In genomic region chr17:31581491-31581890, GRCh38 we compare ENCODE assay signal across 10 cellular contexts.
DNase-seq lines count a peak whose midpoint lies in the region; ATAC-seq and TF ChIP-seq lines count a peak whose summit lies in the region.
"Had no signal": no experiment of that assay in that cellular context is flagged by ENCODE, and none has a peak within 500 bp of the region (broad histone marks: within the 10 kb centered on the region; RNA-seq: fewer than 3 reads in every experiment).

No MANE protein-coding gene starts in this region.

- H4K20me1 ChIP-seq in IMR-90 (ENCODE audit: insufficient read depth, low read length), result 0 out of 2 replicates have a peak, but pooled peaks cover 3% of the 10 kb centered on the region

- peak overlapping the region; percentile 30; the same call in 2 of the 3 replicates for H2BK15ac ChIP-seq in IMR-90 (ENCODE audit: low read depth, low read length)

- POLR2A ChIA-PET in IMR-90 (lab: Charles Lee; ENCODE audit: unreplicated experiment), result no interaction called here
- POLR2A ChIA-PET in MCF 10A (lab: Yijun Ruan, JAX), result interaction anchor here (1.0 to 3.8 kb wide), 8 partner anchors 9 to 91 kb away, joined by 3 to 16 read pairs (median 6); no protein-coding TSS in a partner anchor

- H2AK9ac ChIP-seq in IMR-90 (replicated peaks; ENCODE audit: low read depth, low read length, poor library complexity), result peak overlapping the region; percentile 84

- H3K4me3 ChIP-seq in IMR-90 (ENCODE audit: insufficient read depth, low read depth, low read length), result no peak overlapping the region
- peak overlapping the region in 2 of 4 donors; percentile 1 to 7 for H3K4me3 ChIP-seq in stomach

- WGBS in IMR-90 (ENCODE audit: extremely low coverage in 2 of 2, insufficient read length in 1 of 2), 2 experiments, result 90% methylated on average over 2 of the region's 4 CpGs; no CpG with 5 or more reads in 1 of the 2 experiments
- WGBS in stomach, 5 donors, result 35 to 65% (median 54%) methylated on average over 4 of the region's 4 CpGs

- peak overlapping the region; percentile 93 for H2BK120ac ChIP-seq in IMR-90 (ENCODE audit: low read depth, low read length)

- H3K14ac ChIP-seq in IMR-90 (replicated peaks; ENCODE audit: low read depth, low read length), result peak overlapping the region; percentile 72

- TF ChIP-seq POLR2A in IMR-90 (IDR thresholded peaks at IDR 0.05; ENCODE audit: low read depth, low read length) (no peak), stomach (IDR thresholded peaks at IDR 0.05) (no peak)

- peak overlapping the region; percentile 28 for H2AFZ ChIP-seq in IMR-90 (replicated peaks; ENCODE audit: low read length, poor library complexity)

- peaks cover 17 to 70% of the 10 kb centered on the region in 2 experiments for H3K79me1 ChIP-seq in IMR-90 (ENCODE audit: low read depth in 1 of 2, low read length in 2 of 2)

- H3K23ac ChIP-seq in IMR-90 (ENCODE audit: low read depth, low read length), result peak overlapping the region; percentile 77

- H3K9me3 ChIP-seq in IMR-90 (ENCODE audit: control insufficient read depth, insufficient read depth, low read length), result no peaks in the 10 kb centered on the region
- no peaks in the 10 kb centered on the region for H3K9me3 ChIP-seq in stomach

- H3K27ac Mint-ChIP-seq in MCF 10A (ENCODE audit: low read depth, unreplicated experiment), result peak overlapping the region; percentile 54
- H3K27ac Mint-ChIP-seq in activated CD4-positive, alpha-beta T cell treated with anti-CD3 and anti-CD28 coated beads, Interleukin-2, amount 10 ng/mL, durations not matched to agents 24 days and 14 days, result no peak overlapping the region

- peaks cover 24% of the 10 kb centered on the region for H3K9me1 ChIP-seq in IMR-90 (ENCODE audit: insufficient read depth, low read length)

- peak overlapping the region; percentile 24; the same call in 1 of the 2 replicates for H3K9ac ChIP-seq in IMR-90 (ENCODE audit: low read depth, low read length)

- H3K27ac ChIP-seq in IMR-90 (ENCODE audit: insufficient read depth, low read length) (peak overlapping the region; percentile 75), stomach (peak overlapping the region; percentile 52 to 95 (median 86)), foreskin keratinocyte (no peak overlapping the region)

- no peaks in the 10 kb centered on the region for H3K9me3 Mint-ChIP-seq in MCF 10A (ENCODE audit: unreplicated experiment)
- no peaks in the 10 kb centered on the region for H3K9me3 Mint-ChIP-seq in activated CD4-positive, alpha-beta T cell treated with anti-CD3 and anti-CD28 coated beads, Interleukin-2, amount 10 ng/mL, durations not matched to agents 24 days and 14 days

- TF ChIP-seq CTCF in IMR-90 (conservative IDR thresholded peaks at IDR 0.05; ENCODE audit: low read depth, low read length) (no peak), MCF 10A (IDR thresholded peaks at IDR 0.05; ENCODE audit: unreplicated experiment) (no peak), stomach (IDR thresholded peaks at IDR 0.05) (no peak), foreskin keratinocyte (conservative IDR thresholded peaks at IDR 0.05) (no peak)

- H3K36me3 Mint-ChIP-seq in MCF 10A (ENCODE audit: insufficient read depth, unreplicated experiment), result peaks cover 4% of the 10 kb centered on the region
- H3K36me3 Mint-ChIP-seq in activated CD4-positive, alpha-beta T cell treated with anti-CD3 and anti-CD28 coated beads, Interleukin-2, amount 10 ng/mL, durations not matched to agents 24 days and 14 days (ENCODE audit: low read depth), result no peaks in the 10 kb centered on the region

- H3K27me3 ChIP-seq in IMR-90 (ENCODE audit: control insufficient read depth, insufficient read depth, low read length) (no peaks in the 10 kb centered on the region), stomach (no peaks in the 10 kb centered on the region), foreskin keratinocyte (no peaks in the 10 kb centered on the region)

- H4K8ac ChIP-seq in IMR-90 (ENCODE audit: low read depth in 2 of 2, low read length in 2 of 2), result peak overlapping the region; percentile 16 to 86

- H3K4me3 Mint-ChIP-seq in MCF 10A (ENCODE audit: unreplicated experiment), result peak overlapping the region; percentile 37
- no peak overlapping the region for H3K4me3 Mint-ChIP-seq in activated CD4-positive, alpha-beta T cell treated with anti-CD3 and anti-CD28 coated beads, Interleukin-2, amount 10 ng/mL, durations not matched to agents 24 days and 14 days

- H3K4ac ChIP-seq in IMR-90 (ENCODE audit: low read depth, low read length), result peak overlapping the region; percentile 78

- H4K5ac ChIP-seq in IMR-90 (ENCODE audit: low read depth, low read length), result peak overlapping the region; percentile 79

- peak overlapping the region; percentile 78 for H3K18ac ChIP-seq in IMR-90 (ENCODE audit: low read depth, low read length)

- no peak for TF ChIP-seq EP300 in stomach (IDR thresholded peaks at IDR 0.05)

- intact Hi-C loops in IMR-90 (cut with micrococcal nuclease), result no loop called here
- intact Hi-C loops in MCF 10A (cut with micrococcal nuclease), result loop anchor here (1.0 kb wide), 1 partner anchor 15 kb away; no protein-coding TSS in a partner anchor
- intact Hi-C loops in stomach (cut with DNase I; ENCODE audit: low total_unique reads), result no loop called here
- intact Hi-C loops in activated CD4-positive, alpha-beta T cell treated with anti-CD3 and anti-CD28 coated beads, Interleukin-2, amount 10 ng/mL, durations not matched to agents 24 days and 14 days (cut with micrococcal nuclease), result no loop called here

- H3K4me1 Mint-ChIP-seq in MCF 10A (ENCODE audit: insufficient read depth, unreplicated experiment), result peaks cover 53% of the 10 kb centered on the region
- peaks cover 10% of the 10 kb centered on the region for H3K4me1 Mint-ChIP-seq in activated CD4-positive, alpha-beta T cell treated with anti-CD3 and anti-CD28 coated beads, Interleukin-2, amount 10 ng/mL, durations not matched to agents 24 days and 14 days

- H3K56ac ChIP-seq in IMR-90 (ENCODE audit: extremely low read depth, insufficient read depth, low read length), result peak overlapping the region; percentile 9; the same call in 1 of the 2 replicates

- no peak for TF ChIP-seq RAD21 in IMR-90 (IDR thresholded peaks at IDR 0.05; ENCODE audit: low read length)

- H3K4me2 ChIP-seq in IMR-90 (ENCODE audit: low read depth, low read length), result no peak overlapping the region

- ATAC-seq in IMR-90 (ENCODE audit: low read depth), result peak; percentile 15
- ATAC-seq in left lobe of liver, result peak; percentile 51
- ATAC-seq in HG02981 (IDR thresholded peaks at IDR 0.05; ENCODE audit: unreplicated experiment), result no peak
- ATAC-seq in foreskin keratinocyte, result no peak

- BruUV-seq in IMR-90 (replicated peaks; lab: Mats Ljungman, UMichigan) (no TSS peak), MCF 10A (replicated peaks; lab: Mats Ljungman, UMichigan) (no TSS peak)

- H2BK20ac ChIP-seq in IMR-90 (ENCODE audit: low read depth, low read length), result peak overlapping the region; percentile 22

- H3K4me1 ChIP-seq in IMR-90 (ENCODE audit: control insufficient read depth, insufficient read depth, low read length) (peaks cover 31% of the 10 kb centered on the region), stomach (peaks cover 33 to 70% (median 52%) of the 10 kb centered on the region in 4 donors), foreskin keratinocyte (peaks cover 7% of the 10 kb centered on the region)

- peak overlapping the region; percentile 84 for H2BK5ac ChIP-seq in IMR-90 (ENCODE audit: low read depth, low read length, poor library complexity, severe bottlenecking)

- CTCF ChIA-PET in IMR-90 (lab: Yijun Ruan, JAX) (no interaction called here), MCF 10A (lab: Yijun Ruan, JAX) (interaction anchor here (0.6 to 1.4 kb wide), 3 partner anchors 9 to 259 kb away, joined by 3 to 5 read pairs (median 3); no protein-coding TSS in a partner anchor)

- in situ Hi-C loops in IMR-90 (cut with MboI; ENCODE audit: low sequenced_read_pairs), result no loop called here

- dilution Hi-C loops in IMR-90 (cut with HindIII; ENCODE audit: low sequenced_read_pairs, unreplicated experiment), result no loop called here

- H3K27me3 Mint-ChIP-seq in MCF 10A (ENCODE audit: insufficient read depth, unreplicated experiment), result no peaks in the 10 kb centered on the region
- no peaks in the 10 kb centered on the region for H3K27me3 Mint-ChIP-seq in activated CD4-positive, alpha-beta T cell treated with anti-CD3 and anti-CD28 coated beads, Interleukin-2, amount 10 ng/mL, durations not matched to agents 24 days and 14 days

- H4K91ac ChIP-seq in IMR-90 (ENCODE audit: insufficient read depth, low read depth, low read length), result peak overlapping the region; percentile 67

- peak overlapping the region; percentile 97 for H2AK5ac ChIP-seq in IMR-90 (ENCODE audit: low read depth, low read length)

- H3K36me3 ChIP-seq in IMR-90 (ENCODE audit: control insufficient read depth, insufficient read depth, low read length) (peaks cover 6% of the 10 kb centered on the region; the same call in 1 of the 2 replicates), stomach (peaks cover 0 to 10% (median 6%) of the 10 kb centered on the region in 4 donors)

- DNase-seq in IMR-90 (peak; percentile 29), MCF 10A (ENCODE audit: unreplicated experiment) (no peak), left lobe of liver (ENCODE audit: low spot score) (no peak), stomach (peak; percentile 64), NCI-H510A treated with DMSO at 0.1 percent for 48 hours (lab: John Stamatoyannopoulos, UW) (no peak), foreskin keratinocyte (no peak)
- no peak for DNase-seq in activated CD4-positive, alpha-beta T cell treated with anti-CD3 and anti-CD28 coated beads, Interleukin-2, amount 10 ng/mL, durations not matched to agents 24 days and 14 days
- DNase-seq: activated CD8-positive, alpha-beta memory T cell treated with anti-CD3 and anti-CD28 coated beads, Interleukin-2, amount 50 U/mL, for 48 hours; erythroblast had no signal

TF ChIP-seq in IMR-90, 13 proteins besides CTCF, POLR2A, EP300 and RAD21:
- TF ChIP-seq MAFK (IDR thresholded peaks at IDR 0.05; ENCODE audit: low read depth, low read length), result no peak
- TF ChIP-seq, protein P1, sequence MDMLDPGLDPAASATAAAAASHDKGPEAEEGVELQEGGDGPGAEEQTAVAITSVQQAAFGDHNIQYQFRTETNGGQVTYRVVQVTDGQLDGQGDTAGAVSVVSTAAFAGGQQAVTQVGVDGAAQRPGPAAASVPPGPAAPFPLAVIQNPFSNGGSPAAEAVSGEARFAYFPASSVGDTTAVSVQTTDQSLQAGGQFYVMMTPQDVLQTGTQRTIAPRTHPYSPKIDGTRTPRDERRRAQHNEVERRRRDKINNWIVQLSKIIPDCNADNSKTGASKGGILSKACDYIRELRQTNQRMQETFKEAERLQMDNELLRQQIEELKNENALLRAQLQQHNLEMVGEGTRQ (IDR thresholded peaks at IDR 0.05; ENCODE audit: low read depth, low read length), result no peak

Comparison
In these comparisons a context has a peak if more than half of its experiments do, and no peak if none do; other contexts are left out.
1. ATAC-seq: peak in IMR-90 (single experiment) and left lobe of liver (single experiment); none in HG02981 (single experiment) and foreskin keratinocyte (single experiment).
2. DNase-seq: peak in IMR-90 (single experiment) and stomach (single experiment); none in MCF 10A (single experiment), left lobe of liver (single experiment), NCI-H510A treated with DMSO at 0.1 percent for 48 hours (single experiment), foreskin keratinocyte (0 of 2) and activated CD4-positive, alpha-beta T cell treated with anti-CD3 and anti-CD28 coated beads, Interleukin-2, amount 10 ng/mL, durations not matched to agents 24 days and 14 days (single experiment).